ENCODE assay signal across 23 cellular contexts in genomic region chr19:2641332-2641698, GRCh38.
DNase-seq lines count a peak whose midpoint lies in the region; ATAC-seq and TF ChIP-seq lines count a peak whose summit lies in the region.
"Had no signal": no experiment of that assay in that cellular context is flagged by ENCODE, and none has a peak within 500 bp of the region (broad histone marks: within the 10 kb centered on the region; RNA-seq: fewer than 3 reads in every experiment).

No MANE protein-coding gene starts in this region.

- H3K4me3 ChIP-seq in BLaER1 (no peak overlapping the region), H7 (ENCODE audit: insufficient read depth, low read depth, low read length) (no peak overlapping the region), osteoblast (ENCODE audit: insufficient read depth, low read length) (no peak overlapping the region), trophoblast cell (ENCODE audit: low read depth, low read length) (no peak overlapping the region)
- H3K4me3 ChIP-seq: A549, GM12878, GM23248 had no signal

- no peak for TF ChIP-seq CTCF in activated B cell treated with CpG ODN at 0.5 μM for 24 hours (IDR thresholded peaks at IDR 0.05)
- TF ChIP-seq CTCF in osteoblast (IDR thresholded peaks at IDR 0.05; ENCODE audit: extremely low read depth, low read depth, low read length): no peak

- H3K9me3 Mint-ChIP-seq in activated B cell treated with CpG ODN at 0.5 μM for 24 hours: no peaks in the 10 kb centered on the region
- H3K9me3 Mint-ChIP-seq: CD8-positive, alpha-beta T cell; H9 had no signal

- peaks cover 32% of the 10 kb centered on the region for H3K36me3 Mint-ChIP-seq in activated B cell treated with CpG ODN at 0.5 μM for 24 hours (ENCODE audit: low read depth)
- H3K36me3 Mint-ChIP-seq: CD4-positive, CD25-positive, alpha-beta regulatory T cell; CD8-positive, alpha-beta T cell had no signal

- intact Hi-C loops in activated B cell treated with CpG ODN at 0.5 μM for 24 hours (cut with micrococcal nuclease): no loop called here

- no peak overlapping the region for H2BK120ac ChIP-seq in trophoblast cell (ENCODE audit: insufficient read depth, low read length, poor library complexity)

- no peaks in the 10 kb centered on the region for H3K27me3 Mint-ChIP-seq in activated B cell treated with CpG ODN at 0.5 μM for 24 hours

- H4K12ac ChIP-seq in trophoblast cell (ENCODE audit: low read depth, low read length): no peak overlapping the region

- H3K4me1 Mint-ChIP-seq in activated B cell treated with CpG ODN at 0.5 μM for 24 hours: peaks cover 72% of the 10 kb centered on the region

- no peak overlapping the region for H2BK5ac ChIP-seq in trophoblast cell (ENCODE audit: low read depth, low read length, poor library complexity)

- no peak overlapping the region for H3K23ac ChIP-seq in trophoblast cell (ENCODE audit: low read length)

- CTCF ChIA-PET in activated B cell treated with CpG ODN at 0.5 μM for 24 hours (lab: Charles Lee): interaction anchor here (1.2 to 14.6 kb wide), 2 partner anchors 13 to 26 kb away, joined by 3 to 336 read pairs; no protein-coding TSS in a partner anchor

- no peak overlapping the region for H3K27ac ChIP-seq in BLaER1
- no peak overlapping the region for H3K27ac ChIP-seq in osteoblast (ENCODE audit: low read depth, low read length)
- no peak overlapping the region for H3K27ac ChIP-seq in trophoblast cell (ENCODE audit: low read depth, low read length)
- H3K27ac ChIP-seq: A549, C4-2B, GM23248 had no signal

- no peak overlapping the region for H3K14ac ChIP-seq in trophoblast cell (ENCODE audit: low read length)

- WGBS in trophoblast cell (ENCODE audit: extremely low coverage, insufficient coverage, insufficient read length): no CpG with 5 or more reads among the region's 7 CpGs

- H3K27ac Mint-ChIP-seq in activated B cell treated with CpG ODN at 0.5 μM for 24 hours: peak overlapping the region; percentile 65
- H3K27ac Mint-ChIP-seq: CD8-positive, alpha-beta T cell had no signal

- H3K9ac ChIP-seq in BLaER1: no peak overlapping the region
- H3K9ac ChIP-seq in trophoblast cell (ENCODE audit: low read length): no peak overlapping the region
- H3K9ac ChIP-seq: GM23248 had no signal

- no peak overlapping the region for H2BK12ac ChIP-seq in trophoblast cell (ENCODE audit: low read length)

- no peak overlapping the region for H3K4ac ChIP-seq in trophoblast cell (ENCODE audit: low read depth, low read length)

- ATAC-seq in activated B cell treated with CpG ODN at 0.5 μM for 24 hours (ENCODE audit: low read depth): no peak
- ATAC-seq: A549; CD8-positive, alpha-beta T cell; HCT116 had no signal

- H3K4me1 ChIP-seq in BLaER1 (peaks cover 82% of the 10 kb centered on the region), osteoblast (ENCODE audit: insufficient read depth, low read length) (peaks cover 5% of the 10 kb centered on the region), trophoblast cell (ENCODE audit: control insufficient read depth in 1 of 2, insufficient read depth in 2 of 2, low read length in 2 of 2) (no peaks in the 10 kb centered on the region)
- H3K4me1 ChIP-seq: BE2C had no signal

- no peak overlapping the region for H2AK5ac ChIP-seq in trophoblast cell (ENCODE audit: low read length)

- H3K4me2 ChIP-seq in BLaER1: peak overlapping the region; percentile 83
- H3K4me2 ChIP-seq in osteoblast (ENCODE audit: insufficient read depth, low read length): no peak overlapping the region
- H3K4me2 ChIP-seq in trophoblast cell (ENCODE audit: low read length): no peak overlapping the region
- H3K4me2 ChIP-seq: A549 had no signal

- H4K20me1 ChIP-seq in BLaER1 (peaks cover 91% of the 10 kb centered on the region), osteoblast (ENCODE audit: insufficient read depth, low read length) (no peaks in the 10 kb centered on the region)

- H3K9me3 ChIP-seq in BLaER1 (peaks cover 5% of the 10 kb centered on the region; the same call in 1 of the 2 replicates), osteoblast (ENCODE audit: low read depth, low read length) (no peaks in the 10 kb centered on the region), trophoblast cell (ENCODE audit: insufficient read depth, low read depth, low read length) (no peaks in the 10 kb centered on the region)
- H3K9me3 ChIP-seq: A549, BE2C, Caco-2 had no signal

- H4K8ac ChIP-seq in trophoblast cell (ENCODE audit: low read depth, low read length): no peak overlapping the region

- DNase-seq in H7: peak; percentile 28
- no peak for DNase-seq in activated B cell treated with CpG ODN at 0.5 μM for 24 hours
- peak; percentile 57 for DNase-seq in osteoblast (ENCODE audit: insufficient read length, low spot score, missing footprints)
- no peak for DNase-seq in trophoblast cell
- DNase-seq in NCI-H1048 (lab: John Stamatoyannopoulos, UW): no peak
- no peak for DNase-seq in foreskin melanocyte
- DNase-seq in iPS-NIHi11 (ENCODE audit: low spot score): no peak
- DNase-seq: 8988T; ACHN; AML-193; BE2C; Caco-2; CD4-positive, CD25-positive, alpha-beta regulatory T cell; CD8-positive, alpha-beta T cell; DMS153; DND-41; GM23248; H9 had no signal

- H2AFZ ChIP-seq in osteoblast (ENCODE audit: low read length) (no peak overlapping the region), trophoblast cell (ENCODE audit: insufficient read depth, low read length, poor library complexity) (no peak overlapping the region)
- H2AFZ ChIP-seq: GM23248 had no signal

- H3K79me2 ChIP-seq in osteoblast (ENCODE audit: insufficient read depth, low read length) (no peaks in the 10 kb centered on the region), trophoblast cell (ENCODE audit: control insufficient read depth, insufficient read depth, low read length, poor library complexity) (no peaks in the 10 kb centered on the region)

- H3K18ac ChIP-seq in trophoblast cell (ENCODE audit: low read length): no peak overlapping the region

- H3K4me3 Mint-ChIP-seq in activated B cell treated with CpG ODN at 0.5 μM for 24 hours: no peak overlapping the region
- H3K4me3 Mint-ChIP-seq: CD4-positive, CD25-positive, alpha-beta regulatory T cell; CD8-positive, alpha-beta T cell; H9 had no signal

- H3K79me1 ChIP-seq in trophoblast cell (ENCODE audit: low read length): no peaks in the 10 kb centered on the region

- no peaks in the 10 kb centered on the region for H3K27me3 ChIP-seq in BLaER1
- H3K27me3 ChIP-seq in H7 (ENCODE audit: control insufficient read depth, insufficient read depth, low read length): no peaks in the 10 kb centered on the region; the same call in 1 of the 2 replicates
- no peaks in the 10 kb centered on the region for H3K27me3 ChIP-seq in osteoblast (ENCODE audit: insufficient read depth, low read length)
- H3K27me3 ChIP-seq in trophoblast cell (ENCODE audit: insufficient read depth, low read length): no peaks in the 10 kb centered on the region

- H4K91ac ChIP-seq in trophoblast cell (ENCODE audit: low read depth, low read length): no peak overlapping the region

- POLR2A ChIA-PET in activated B cell treated with CpG ODN at 0.5 μM for 24 hours (lab: Charles Lee): interaction anchor here (0.5 to 1.3 kb wide), 3 partner anchors 93 to 352 kb away, joined by 4 to 8 read pairs (median 5); partner anchors contain the start of gene GADD45B

- H3K36me3 ChIP-seq in BLaER1: peaks cover 31% of the 10 kb centered on the region
- H3K36me3 ChIP-seq in H7 (replicated peaks; ENCODE audit: control insufficient read depth, insufficient read depth, low read length): no peaks in the 10 kb centered on the region
- no peaks in the 10 kb centered on the region for H3K36me3 ChIP-seq in osteoblast (ENCODE audit: insufficient read depth, low read length)
- no peaks in the 10 kb centered on the region for H3K36me3 ChIP-seq in trophoblast cell (ENCODE audit: control insufficient read depth in 1 of 2, insufficient read depth in 2 of 2, low read length in 2 of 2)
- H3K36me3 ChIP-seq: BE2C had no signal

Comparison
In these comparisons a context has a peak if more than half of its experiments do, and no peak if none do; other contexts are left out.
1. DNase-seq: peak in H7 (single experiment) and osteoblast (single experiment); none in activated B cell treated with CpG ODN at 0.5 μM for 24 hours (single experiment), trophoblast cell (0 of 2), NCI-H1048 (single experiment), foreskin melanocyte (single experiment) and iPS-NIHi11 (single experiment).